In the genomic region with DNA sequence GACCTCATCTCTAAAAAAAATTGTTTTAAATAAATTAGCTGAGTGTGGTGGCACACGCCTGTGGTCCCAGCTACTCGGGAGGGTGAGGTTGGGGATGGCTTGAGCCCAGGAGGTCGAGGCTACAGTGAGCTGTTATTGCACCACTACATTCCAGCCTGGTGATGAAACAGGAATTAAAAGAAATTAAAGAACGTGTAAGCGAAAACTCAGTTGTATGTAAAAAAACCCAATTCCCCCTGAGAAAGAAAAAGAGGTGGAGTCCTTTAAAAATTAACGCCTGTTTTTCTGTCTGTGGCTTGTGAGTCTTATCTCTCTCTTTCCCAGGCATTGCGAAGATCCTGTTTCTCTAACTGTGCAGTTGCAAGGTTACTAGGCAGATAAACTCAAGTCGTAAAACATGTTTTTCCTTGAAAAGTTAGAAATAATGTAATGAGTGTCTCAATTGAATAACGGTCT, we compare ENCODE assay signal across 1 cellular context.
TF ChIP-seq lines count a peak whose summit lies in the region.

No MANE protein-coding gene starts in this region.

TF ChIP-seq in HepG2, 621 proteins besides CTCF, POLR2A, EP300 and RAD21:
- TF ChIP-seq, protein P1, sequence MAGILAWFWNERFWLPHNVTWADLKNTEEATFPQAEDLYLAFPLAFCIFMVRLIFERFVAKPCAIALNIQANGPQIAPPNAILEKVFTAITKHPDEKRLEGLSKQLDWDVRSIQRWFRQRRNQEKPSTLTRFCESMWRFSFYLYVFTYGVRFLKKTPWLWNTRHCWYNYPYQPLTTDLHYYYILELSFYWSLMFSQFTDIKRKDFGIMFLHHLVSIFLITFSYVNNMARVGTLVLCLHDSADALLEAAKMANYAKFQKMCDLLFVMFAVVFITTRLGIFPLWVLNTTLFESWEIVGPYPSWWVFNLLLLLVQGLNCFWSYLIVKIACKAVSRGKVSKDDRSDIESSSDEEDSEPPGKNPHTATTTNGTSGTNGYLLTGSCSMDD (CRISPR knock-in tag; IDR thresholded peaks at IDR 0.05) = no peak
- no peak for TF ChIP-seq ZNF615 (CRISPR knock-in tag; IDR thresholded peaks at IDR 0.05; ENCODE audit: borderline replicate concordance)
- TF ChIP-seq, protein P2, sequence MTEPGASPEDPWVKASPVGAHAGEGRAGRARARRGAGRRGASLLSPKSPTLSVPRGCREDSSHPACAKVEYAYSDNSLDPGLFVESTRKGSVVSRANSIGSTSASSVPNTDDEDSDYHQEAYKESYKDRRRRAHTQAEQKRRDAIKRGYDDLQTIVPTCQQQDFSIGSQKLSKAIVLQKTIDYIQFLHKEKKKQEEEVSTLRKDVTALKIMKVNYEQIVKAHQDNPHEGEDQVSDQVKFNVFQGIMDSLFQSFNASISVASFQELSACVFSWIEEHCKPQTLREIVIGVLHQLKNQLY (CRISPR knock-in tag; IDR thresholded peaks at IDR 0.05) = no peak
- TF ChIP-seq ZNF891 (CRISPR knock-in tag; IDR thresholded peaks at IDR 0.05) = no peak
- TF ChIP-seq ZNF136 (CRISPR knock-in tag; IDR thresholded peaks at IDR 0.05; ENCODE audit: low read depth) = no peak
- no peak for TF ChIP-seq ZNF235 (CRISPR knock-in tag; IDR thresholded peaks at IDR 0.05; ENCODE audit: borderline replicate concordance)
- no peak for TF ChIP-seq RCOR2 (CRISPR knock-in tag; IDR thresholded peaks at IDR 0.05)
- no peak for TF ChIP-seq ZBTB39 (CRISPR knock-in tag; IDR thresholded peaks at IDR 0.05)
- TF ChIP-seq, protein P3, sequence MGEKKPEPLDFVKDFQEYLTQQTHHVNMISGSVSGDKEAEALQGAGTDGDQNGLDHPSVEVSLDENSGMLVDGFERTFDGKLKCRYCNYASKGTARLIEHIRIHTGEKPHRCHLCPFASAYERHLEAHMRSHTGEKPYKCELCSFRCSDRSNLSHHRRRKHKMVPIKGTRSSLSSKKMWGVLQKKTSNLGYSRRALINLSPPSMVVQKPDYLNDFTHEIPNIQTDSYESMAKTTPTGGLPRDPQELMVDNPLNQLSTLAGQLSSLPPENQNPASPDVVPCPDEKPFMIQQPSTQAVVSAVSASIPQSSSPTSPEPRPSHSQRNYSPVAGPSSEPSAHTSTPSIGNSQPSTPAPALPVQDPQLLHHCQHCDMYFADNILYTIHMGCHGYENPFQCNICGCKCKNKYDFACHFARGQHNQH (CRISPR knock-in tag; IDR thresholded peaks at IDR 0.05) = no peak
- TF ChIP-seq ZNF816 (CRISPR knock-in tag; IDR thresholded peaks at IDR 0.05; ENCODE audit: borderline replicate concordance) = no peak
- TF ChIP-seq ZBTB42 (CRISPR knock-in tag; IDR thresholded peaks at IDR 0.05) = no peak
- TF ChIP-seq, protein P4, sequence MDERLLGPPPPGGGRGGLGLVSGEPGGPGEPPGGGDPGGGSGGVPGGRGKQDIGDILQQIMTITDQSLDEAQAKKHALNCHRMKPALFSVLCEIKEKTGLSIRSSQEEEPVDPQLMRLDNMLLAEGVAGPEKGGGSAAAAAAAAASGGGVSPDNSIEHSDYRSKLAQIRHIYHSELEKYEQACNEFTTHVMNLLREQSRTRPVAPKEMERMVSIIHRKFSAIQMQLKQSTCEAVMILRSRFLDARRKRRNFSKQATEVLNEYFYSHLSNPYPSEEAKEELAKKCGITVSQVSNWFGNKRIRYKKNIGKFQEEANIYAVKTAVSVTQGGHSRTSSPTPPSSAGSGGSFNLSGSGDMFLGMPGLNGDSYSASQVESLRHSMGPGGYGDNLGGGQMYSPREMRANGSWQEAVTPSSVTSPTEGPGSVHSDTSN (CRISPR knock-in tag; IDR thresholded peaks at IDR 0.05) = no peak
- TF ChIP-seq GLI4 (CRISPR knock-in tag; IDR thresholded peaks at IDR 0.05; ENCODE audit: borderline replicate concordance) = no peak
- no peak for TF ChIP-seq DPF2 (CRISPR knock-in tag; IDR thresholded peaks at IDR 0.05; ENCODE audit: borderline replicate concordance, low read depth)
- no peak for TF ChIP-seq NR2C2 (CRISPR knock-in tag; IDR thresholded peaks at IDR 0.05; ENCODE audit: borderline replicate concordance)
- TF ChIP-seq MED13 (CRISPR knock-in tag; IDR thresholded peaks at IDR 0.05) = no peak
